ENCODE assay signal across 21 cellular contexts in the genomic region with DNA sequence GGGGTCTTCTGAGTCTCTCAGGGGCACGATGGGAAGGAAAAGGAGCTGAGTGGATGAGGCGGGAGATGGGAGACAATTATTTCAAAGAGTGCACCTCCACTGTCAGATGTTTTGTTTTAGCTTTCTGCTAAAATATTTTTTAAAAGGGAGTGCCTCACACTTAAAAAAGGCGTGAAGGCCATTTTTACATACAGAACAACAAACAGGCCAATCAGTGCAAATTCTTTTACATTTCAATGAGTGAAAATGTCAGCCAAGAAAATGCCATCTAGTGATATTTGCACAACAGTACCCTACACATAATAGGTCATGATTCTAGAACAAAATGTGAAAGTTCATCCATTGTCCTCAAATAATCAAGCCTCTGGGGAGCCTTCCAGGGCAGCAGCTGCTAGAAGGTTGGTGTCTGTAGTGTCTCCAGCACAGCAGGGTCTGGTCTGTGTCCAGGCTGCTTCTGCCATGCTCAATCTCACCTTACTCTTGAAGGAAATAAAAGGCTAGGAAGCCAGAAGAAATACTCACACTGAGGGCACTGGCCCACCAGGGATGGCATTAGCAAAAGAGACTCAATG. TPM values are rescaled to one million over a fixed set of nuclear protein-coding genes. Genes with fewer than 3 reads are reported as not detected.
DNase-seq lines count a peak whose midpoint lies in the region; ATAC-seq and TF ChIP-seq lines count a peak whose summit lies in the region.
"Had no signal": no experiment of that assay in that cellular context is flagged by ENCODE, and none has a peak within 500 bp of the region (broad histone marks: within the 10 kb centered on the region; RNA-seq: fewer than 3 reads in every experiment).

No MANE protein-coding gene starts in this region.

- peak overlapping the region; percentile 27; the same call in 1 of the 2 replicates for H3K9ac ChIP-seq in HUES48 (ENCODE audit: low read depth, low read length)
- no peak overlapping the region for H3K9ac ChIP-seq in GM23248

- no peaks in the 10 kb centered on the region for H3K9me3 Mint-ChIP-seq in osteocyte (ENCODE audit: unreplicated experiment)
- H3K9me3 Mint-ChIP-seq: activated T-helper 17 cell treated with anti-CD3 and anti-CD28 coated beads, Interleukin-2, amount 50 U/mL, for 72 hours; T-cell had no signal

- no peak for TF ChIP-seq CTCF in osteocyte (IDR thresholded peaks at IDR 0.05)

- H3K4me1 Mint-ChIP-seq in osteocyte (ENCODE audit: unreplicated experiment): peaks cover 3% of the 10 kb centered on the region

- no peak overlapping the region for H3K4me2 ChIP-seq in GM23248 (ENCODE audit: unreplicated experiment)
- H3K4me2 ChIP-seq: smooth muscle cell had no signal

- peaks cover 6% of the 10 kb centered on the region for H3K27me3 Mint-ChIP-seq in osteocyte (ENCODE audit: unreplicated experiment)
- H3K27me3 Mint-ChIP-seq: activated CD8-positive, alpha-beta memory T cell treated with anti-CD3 and anti-CD28 coated beads, Interleukin-2, amount 10 ng/mL, durations not matched to agents 7 days and 5 days; activated T-helper 17 cell treated with anti-CD3 and anti-CD28 coated beads, Interleukin-2, amount 50 U/mL, for 72 hours; T-cell had no signal

- H2AFZ ChIP-seq in GM23248: no peak overlapping the region

- peak overlapping the region; percentile 74 for H3K27ac ChIP-seq in HUES48 (ENCODE audit: low read depth, low read length)
- H3K27ac ChIP-seq in angular gyrus (ENCODE audit: low read depth, low read length): peak overlapping the region; percentile 81
- H3K27ac ChIP-seq in GM23248: no peak overlapping the region
- H3K27ac ChIP-seq: body of pancreas, left lung had no signal

- H3K9me3 ChIP-seq in HUES48 (ENCODE audit: control insufficient read depth, insufficient read depth, low read length) (no peaks in the 10 kb centered on the region), iPS-18c (ENCODE audit: control insufficient read depth, insufficient read depth, low read length) (peaks cover 2% of the 10 kb centered on the region), GM23248 (ENCODE audit: low read depth) (no peaks in the 10 kb centered on the region)
- H3K9me3 ChIP-seq: body of pancreas, left lung, tibial nerve had no signal

- no peaks in the 10 kb centered on the region for H4K20me1 ChIP-seq in GM23248 (ENCODE audit: insufficient read depth)

- H3F3A ChIP-seq in GM23248 (ENCODE audit: insufficient read depth): no peaks in the 10 kb centered on the region

- H3K4me3 Mint-ChIP-seq in osteocyte (ENCODE audit: unreplicated experiment): no peak overlapping the region
- H3K4me3 Mint-ChIP-seq: activated CD8-positive, alpha-beta memory T cell treated with anti-CD3 and anti-CD28 coated beads, Interleukin-2, amount 10 ng/mL, durations not matched to agents 7 days and 5 days; activated T-helper 17 cell treated with anti-CD3 and anti-CD28 coated beads, Interleukin-2, amount 50 U/mL, for 72 hours; CD4-positive, alpha-beta memory T cell; T-cell had no signal

- H3K36me3 Mint-ChIP-seq in osteocyte (ENCODE audit: unreplicated experiment): no peaks in the 10 kb centered on the region
- H3K36me3 Mint-ChIP-seq: CD4-positive, alpha-beta memory T cell; T-cell had no signal

- H3K4me3 ChIP-seq in HUES48 (ENCODE audit: low read depth, low read length) (no peak overlapping the region), iPS-18c (ENCODE audit: insufficient read depth, low read depth, low read length) (peak overlapping the region; percentile 28; the same call in 1 of the 2 replicates), GM23248 (no peak overlapping the region)
- H3K4me3 ChIP-seq: body of pancreas, left lung, smooth muscle cell, tibial nerve had no signal

- WGBS in GM23248 (ENCODE audit: low coverage in 1 of 2, low lambda C conversion rate in 2 of 2, missing lambda C conversion rate in 2 of 2), 2 experiments: 52 to 56% methylated on average over 3 of the region's 3 CpGs

- no peaks in the 10 kb centered on the region for H3K27me3 ChIP-seq in HUES48 (ENCODE audit: control insufficient read depth, insufficient read depth, low read length)
- peaks cover 4% of the 10 kb centered on the region; the same call in 1 of the 2 replicates for H3K27me3 ChIP-seq in GM23248 (replicated peaks; ENCODE audit: insufficient read depth)
- H3K27me3 ChIP-seq: body of pancreas, left lung, tibial nerve had no signal

- H3K27ac Mint-ChIP-seq in osteocyte (ENCODE audit: unreplicated experiment): no peak overlapping the region
- H3K27ac Mint-ChIP-seq: activated CD8-positive, alpha-beta memory T cell treated with anti-CD3 and anti-CD28 coated beads, Interleukin-2, amount 10 ng/mL, durations not matched to agents 7 days and 5 days; activated T-helper 17 cell treated with anti-CD3 and anti-CD28 coated beads, Interleukin-2, amount 50 U/mL, for 72 hours; CD4-positive, alpha-beta memory T cell; T-cell had no signal

- DNase-seq in osteocyte (ENCODE audit: extremely low spot score, unreplicated experiment) (peak; percentile 44), GM23248 (no peak), SIG-M5 (lab: John Stamatoyannopoulos, UW) (no peak)
- DNase-seq: body of pancreas; CD4-positive, alpha-beta memory T cell; effector memory CD4-positive, alpha-beta T cell; HCEC 1CT; left lung; NCI-H510A; NK-92 treated with Interleukin-12 subunit alpha and Interleukin-12 subunit beta, amount 100 ng/mL, for 24 hours; stimulated activated naive CD4-positive, alpha-beta T cell; T-cell had no signal

- H3K4me1 ChIP-seq in HUES48 (ENCODE audit: control insufficient read depth, insufficient read depth, low read length) (peaks cover 31% of the 10 kb centered on the region), GM23248 (ENCODE audit: insufficient read depth) (no peaks in the 10 kb centered on the region)
- H3K4me1 ChIP-seq: body of pancreas had no signal

- no peak for ATAC-seq in HG02763 (IDR thresholded peaks at IDR 0.05; ENCODE audit: unreplicated experiment)
- ATAC-seq: activated CD8-positive, alpha-beta memory T cell treated with anti-CD3 and anti-CD28 coated beads, Interleukin-2, amount 10 ng/mL, durations not matched to agents 7 days and 5 days; activated T-helper 17 cell treated with anti-CD3 and anti-CD28 coated beads, Interleukin-2, amount 50 U/mL, for 72 hours; body of pancreas; esophagus mucosa; left lung; T-cell had no signal

- in situ Hi-C loops in GM23248 (cut with MboI): no loop called here

- H3K36me3 ChIP-seq in HUES48 (ENCODE audit: control insufficient read depth, insufficient read depth, low read length) (no peaks in the 10 kb centered on the region), GM23248 (ENCODE audit: low read depth) (no peaks in the 10 kb centered on the region)
- H3K36me3 ChIP-seq: left lung, tibial nerve had no signal

- no peaks in the 10 kb centered on the region for H3K9me2 ChIP-seq in GM23248 (ENCODE audit: insufficient read depth)

- H3K79me2 ChIP-seq in GM23248 (ENCODE audit: insufficient read depth): no peaks in the 10 kb centered on the region

RNA-seq across cellular contexts. Expression of a gene that starts 13.3 kb away (rescaled TPM):
- total RNA-seq in osteocyte: 0.34 and 0.48 TPM in 2 replicates
- total RNA-seq in GM23248 (2014; rRNA removed; shearing (Covaris generic)): 1.1 and 2.4 TPM in 2 replicates
- polyA plus RNA-seq in GM23248 (2016; fragmentation: Nextera tagmentation; extraction: Ambion mirVana): 0.91 and 1.1 TPM in 2 replicates

RNA-seq across cellular contexts. Expression of a gene that starts 54.9 kb away (rescaled TPM):
- 90.2 and 93.1 TPM in 2 replicates for total RNA-seq in osteocyte
- total RNA-seq in GM23248 (2014; rRNA removed; shearing (Covaris generic)): 95.7 and 141 TPM in 2 replicates
- 149 and 153 TPM in 2 replicates for polyA plus RNA-seq in GM23248 (2016; fragmentation: Nextera tagmentation; extraction: Ambion mirVana)
